In genomic region chr1:34985063-34985770, GRCh38 we compare ENCODE assay signal across 1 cellular context.
A peak's percentile ranks its signal among the peaks of the same experiment; 100 is the strongest.
TF ChIP-seq lines count a peak whose summit lies in the region.

TMEM35B (minus strand) TSS chr1:34985347; CDS start chr1:34985305, 42 bp downstream.

TF ChIP-seq in K562, 482 proteins besides CTCF, POLR2A, EP300 and RAD21 (continued from another document and continues in another):
- TF ChIP-seq EGR1 (conservative IDR thresholded peaks at IDR 0.05): peak; percentile 38; the same call in 1 of the 2 replicates
- TF ChIP-seq HDAC8 (tag; IDR thresholded peaks at IDR 0.05): peak; percentile 60; the same call in 1 of the 2 replicates
- no peak for TF ChIP-seq HINFP (tag; conservative IDR thresholded peaks at IDR 0.05; ENCODE audit: low read depth)
- peak; percentile 35; the same call in 1 of the 2 replicates for TF ChIP-seq SPI1 (IDR thresholded peaks at IDR 0.05; ENCODE audit: borderline replicate concordance, low read depth, low read length)
- TF ChIP-seq IRF1 (CRISPR knock-in tag; IDR thresholded peaks at IDR 0.05; ENCODE audit: borderline replicate concordance): no peak
- no peak for TF ChIP-seq ZNF586 (CRISPR knock-in tag; conservative IDR thresholded peaks at IDR 0.05)
- TF ChIP-seq, protein P1, sequence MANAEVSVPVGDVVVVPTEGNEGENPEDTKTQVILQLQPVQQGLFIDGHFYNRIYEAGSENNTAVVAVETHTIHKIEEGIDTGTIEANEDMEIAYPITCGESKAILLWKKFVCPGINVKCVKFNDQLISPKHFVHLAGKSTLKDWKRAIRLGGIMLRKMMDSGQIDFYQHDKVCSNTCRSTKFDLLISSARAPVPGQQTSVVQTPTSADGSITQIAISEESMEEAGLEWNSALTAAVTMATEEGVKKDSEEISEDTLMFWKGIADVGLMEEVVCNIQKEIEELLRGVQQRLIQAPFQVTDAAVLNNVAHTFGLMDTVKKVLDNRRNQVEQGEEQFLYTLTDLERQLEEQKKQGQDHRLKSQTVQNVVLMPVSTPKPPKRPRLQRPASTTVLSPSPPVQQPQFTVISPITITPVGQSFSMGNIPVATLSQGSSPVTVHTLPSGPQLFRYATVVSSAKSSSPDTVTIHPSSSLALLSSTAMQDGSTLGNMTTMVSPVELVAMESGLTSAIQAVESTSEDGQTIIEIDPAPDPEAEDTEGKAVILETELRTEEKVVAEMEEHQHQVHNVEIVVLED (CRISPR knock-in tag; IDR thresholded peaks at IDR 0.05): no peak
- TF ChIP-seq, protein P2, sequence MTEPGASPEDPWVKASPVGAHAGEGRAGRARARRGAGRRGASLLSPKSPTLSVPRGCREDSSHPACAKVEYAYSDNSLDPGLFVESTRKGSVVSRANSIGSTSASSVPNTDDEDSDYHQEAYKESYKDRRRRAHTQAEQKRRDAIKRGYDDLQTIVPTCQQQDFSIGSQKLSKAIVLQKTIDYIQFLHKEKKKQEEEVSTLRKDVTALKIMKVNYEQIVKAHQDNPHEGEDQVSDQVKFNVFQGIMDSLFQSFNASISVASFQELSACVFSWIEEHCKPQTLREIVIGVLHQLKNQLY (CRISPR knock-in tag; conservative IDR thresholded peaks at IDR 0.05): no peak
- no peak for TF ChIP-seq SREBF2 (CRISPR knock-in tag; IDR thresholded peaks at IDR 0.05)
- TF ChIP-seq, protein P3, sequence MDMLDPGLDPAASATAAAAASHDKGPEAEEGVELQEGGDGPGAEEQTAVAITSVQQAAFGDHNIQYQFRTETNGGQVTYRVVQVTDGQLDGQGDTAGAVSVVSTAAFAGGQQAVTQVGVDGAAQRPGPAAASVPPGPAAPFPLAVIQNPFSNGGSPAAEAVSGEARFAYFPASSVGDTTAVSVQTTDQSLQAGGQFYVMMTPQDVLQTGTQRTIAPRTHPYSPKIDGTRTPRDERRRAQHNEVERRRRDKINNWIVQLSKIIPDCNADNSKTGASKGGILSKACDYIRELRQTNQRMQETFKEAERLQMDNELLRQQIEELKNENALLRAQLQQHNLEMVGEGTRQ (CRISPR knock-in tag; IDR thresholded peaks at IDR 0.05): no peak
- TF ChIP-seq SRSF9 (IDR thresholded peaks at IDR 0.05; ENCODE audit: borderline replicate concordance, low read depth, low read length): no peak
- no peak for TF ChIP-seq FOXK1 (CRISPR knock-in tag; IDR thresholded peaks at IDR 0.05; ENCODE audit: borderline replicate concordance)
- TF ChIP-seq ZNF830 (CRISPR knock-in tag; IDR thresholded peaks at IDR 0.05): 0 out of 2 replicates have a peak, but pooled peaks have one; percentile 60
- TF ChIP-seq ZNF124 (CRISPR knock-in tag; IDR thresholded peaks at IDR 0.05): no peak
- TF ChIP-seq SAP30 (IDR thresholded peaks at IDR 0.05; ENCODE audit: borderline replicate concordance, insufficient read depth, low read depth, low read length, poor library complexity, severe bottlenecking): no peak
- TF ChIP-seq, protein P4, sequence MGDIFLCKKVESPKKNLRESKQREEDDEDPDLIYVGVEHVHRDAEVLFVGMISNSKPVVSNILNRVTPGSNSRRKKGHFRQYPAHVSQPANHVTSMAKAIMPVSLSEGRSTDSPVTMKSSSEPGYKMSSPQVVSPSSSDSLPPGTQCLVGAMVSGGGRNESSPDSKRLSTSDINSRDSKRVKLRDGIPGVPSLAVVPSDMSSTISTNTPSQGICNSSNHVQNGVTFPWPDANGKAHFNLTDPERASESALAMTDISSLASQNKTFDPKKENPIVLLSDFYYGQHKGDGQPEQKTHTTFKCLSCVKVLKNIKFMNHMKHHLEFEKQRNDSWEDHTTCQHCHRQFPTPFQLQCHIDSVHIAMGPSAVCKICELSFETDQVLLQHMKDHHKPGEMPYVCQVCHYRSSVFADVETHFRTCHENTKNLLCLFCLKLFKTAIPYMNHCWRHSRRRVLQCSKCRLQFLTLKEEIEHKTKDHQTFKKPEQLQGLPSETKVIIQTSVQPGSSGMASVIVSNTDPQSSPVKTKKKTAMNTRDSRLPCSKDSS (IDR thresholded peaks at IDR 0.05; ENCODE audit: low read depth, partially characterized antibody): no peak
- TF ChIP-seq ZNF324 (CRISPR knock-in tag; IDR thresholded peaks at IDR 0.05): peak; percentile 27; the same call in 1 of the 2 replicates
- no peak for TF ChIP-seq FOXM1 (IDR thresholded peaks at IDR 0.05; ENCODE audit: low read depth)
- TF ChIP-seq FOXM1 (CRISPR knock-in tag; IDR thresholded peaks at IDR 0.05; ENCODE audit: low read depth): peak; percentile 89
- TF ChIP-seq PML (IDR thresholded peaks at IDR 0.05; ENCODE audit: low read length): peak; percentile 38; the same call in 1 of the 2 replicates
- no peak for TF ChIP-seq NFATC3 (IDR thresholded peaks at IDR 0.05)
- no peak; the same call in 1 of the 2 replicates for TF ChIP-seq CBX1 (IDR thresholded peaks at IDR 0.05; ENCODE audit: low read depth)
- TF ChIP-seq YY1 (IDR thresholded peaks at IDR 0.05; ENCODE audit: borderline replicate concordance in 1 of 3, control insufficient read depth in 1 of 3, extremely low read depth in 1 of 3, insufficient read depth in 3 of 3, insufficient read length in 1 of 3, insufficient replicate concordance in 2 of 3, low read depth in 1 of 3, low read length in 2 of 3): peak; percentile 59 to 93 (median 83)
- no peak; the same call in 1 of the 2 replicates for TF ChIP-seq ZNF239 (CRISPR knock-in tag; IDR thresholded peaks at IDR 0.05)
- TF ChIP-seq CC2D1A (IDR thresholded peaks at IDR 0.05): peak; percentile 62; the same call in 1 of the 2 replicates
- TF ChIP-seq ZBTB5 (IDR thresholded peaks at IDR 0.05): no peak
- TF ChIP-seq MED1 (CRISPR knock-in tag; IDR thresholded peaks at IDR 0.05; ENCODE audit: borderline replicate concordance): no peak
- no peak for TF ChIP-seq SIX5 (IDR thresholded peaks at IDR 0.05; ENCODE audit: borderline replicate concordance in 1 of 2, insufficient read depth in 1 of 2, low read depth in 1 of 2, low read length in 2 of 2)
- no peak for TF ChIP-seq TSHZ1 (CRISPR knock-in tag; IDR thresholded peaks at IDR 0.05)
- no peak for TF ChIP-seq ZNF184 (CRISPR knock-in tag; IDR thresholded peaks at IDR 0.05)
- TF ChIP-seq TCF3 (CRISPR knock-in tag; IDR thresholded peaks at IDR 0.05): peak; percentile 18; the same call in 1 of the 2 replicates
- no peak for TF ChIP-seq JUNB (CRISPR knock-in tag; conservative IDR thresholded peaks at IDR 0.05)
- TF ChIP-seq ETV1 (tag; conservative IDR thresholded peaks at IDR 0.05; ENCODE audit: low read depth): peak; percentile 69
- TF ChIP-seq ADNP (tag; IDR thresholded peaks at IDR 0.05): peak; percentile 88; the same call in 1 of the 2 replicates
- TF ChIP-seq RBM25 (IDR thresholded peaks at IDR 0.05; ENCODE audit: low read depth, low read length, severe bottlenecking): peak; percentile 84
- no peak for TF ChIP-seq SAFB2 (IDR thresholded peaks at IDR 0.05; ENCODE audit: borderline replicate concordance, low read depth, low read length, severe bottlenecking)
- no peak for TF ChIP-seq RNF219 (CRISPR knock-in tag; IDR thresholded peaks at IDR 0.05)
- no peak for TF ChIP-seq CSDE1 (IDR thresholded peaks at IDR 0.05)
- TF ChIP-seq ZNF76 (CRISPR knock-in tag; IDR thresholded peaks at IDR 0.05; ENCODE audit: borderline replicate concordance): no peak
- TF ChIP-seq, protein P5, sequence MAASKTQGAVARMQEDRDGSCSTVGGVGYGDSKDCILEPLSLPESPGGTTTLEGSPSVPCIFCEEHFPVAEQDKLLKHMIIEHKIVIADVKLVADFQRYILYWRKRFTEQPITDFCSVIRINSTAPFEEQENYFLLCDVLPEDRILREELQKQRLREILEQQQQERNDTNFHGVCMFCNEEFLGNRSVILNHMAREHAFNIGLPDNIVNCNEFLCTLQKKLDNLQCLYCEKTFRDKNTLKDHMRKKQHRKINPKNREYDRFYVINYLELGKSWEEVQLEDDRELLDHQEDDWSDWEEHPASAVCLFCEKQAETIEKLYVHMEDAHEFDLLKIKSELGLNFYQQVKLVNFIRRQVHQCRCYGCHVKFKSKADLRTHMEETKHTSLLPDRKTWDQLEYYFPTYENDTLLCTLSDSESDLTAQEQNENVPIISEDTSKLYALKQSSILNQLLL (CRISPR knock-in tag; IDR thresholded peaks at IDR 0.05; ENCODE audit: borderline replicate concordance): no peak
- TF ChIP-seq KAT2B (IDR thresholded peaks at IDR 0.05; ENCODE audit: low read depth, low read length): no peak
- peak; percentile 41; the same call in 1 of the 2 replicates for TF ChIP-seq TOE1 (IDR thresholded peaks at IDR 0.05; ENCODE audit: borderline replicate concordance)
- TF ChIP-seq TOE1 (CRISPR knock-in tag; IDR thresholded peaks at IDR 0.05; ENCODE audit: borderline replicate concordance, low read depth): no peak
- TF ChIP-seq RBM15 (IDR thresholded peaks at IDR 0.05; ENCODE audit: insufficient read depth, low read length): no peak
- TF ChIP-seq ZNF224 (CRISPR knock-in tag; IDR thresholded peaks at IDR 0.05): no peak
- peak; percentile 60; the same call in 1 of the 2 replicates for TF ChIP-seq HDGF (IDR thresholded peaks at IDR 0.05)
- TF ChIP-seq SMARCA5 (IDR thresholded peaks at IDR 0.05): peak; percentile 83
